ENCODE assay signal across 21 cellular contexts in the genomic region with DNA sequence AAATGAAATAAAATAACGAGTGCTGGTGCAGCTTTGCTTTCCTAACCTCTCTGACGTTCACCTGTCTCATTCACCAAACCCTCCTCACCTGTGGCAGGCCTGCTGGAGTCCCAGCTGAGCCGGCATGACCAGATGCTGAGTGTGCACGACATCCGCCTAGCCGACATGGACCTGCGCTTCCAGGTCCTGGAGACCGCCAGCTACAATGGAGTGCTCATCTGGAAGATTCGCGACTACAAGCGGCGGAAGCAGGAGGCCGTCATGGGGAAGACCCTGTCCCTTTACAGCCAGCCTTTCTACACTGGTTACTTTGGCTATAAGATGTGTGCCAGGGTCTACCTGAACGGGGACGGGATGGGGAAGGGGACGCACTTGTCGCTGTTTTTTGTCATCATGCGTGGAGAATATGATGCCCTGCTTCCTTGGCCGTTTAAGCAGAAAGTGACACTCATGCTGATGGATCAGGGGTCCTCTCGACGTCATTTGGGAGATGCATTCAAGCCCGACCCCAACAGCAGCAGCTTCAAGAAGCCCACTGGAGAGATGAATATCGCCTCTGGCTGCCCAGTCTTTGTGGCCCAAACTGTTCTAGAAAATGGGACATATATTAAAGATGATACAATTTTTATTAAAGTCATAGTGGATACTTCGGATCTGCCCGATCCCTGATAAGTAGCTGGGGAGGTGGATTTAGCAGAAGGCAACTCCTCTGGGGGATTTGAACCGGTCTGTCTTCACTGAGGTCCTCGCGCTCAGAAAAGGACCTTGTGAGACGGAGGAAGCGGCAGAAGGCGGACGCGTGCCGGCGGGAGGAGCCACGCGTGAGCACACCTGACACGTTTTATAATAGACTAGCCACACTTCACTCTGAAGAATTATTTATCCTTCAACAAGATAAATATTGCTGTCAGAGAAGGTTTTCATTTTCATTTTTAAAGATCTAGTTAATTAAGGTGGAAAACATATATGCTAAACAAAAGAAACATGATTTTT.
"Had no signal": no experiment of that assay in that cellular context is flagged by ENCODE, and none has a peak within 500 bp of the region (broad histone marks: within the 10 kb centered on the region; RNA-seq: fewer than 3 reads in every experiment).

No MANE protein-coding gene starts in this region.

- H3K4me3 Mint-ChIP-seq: activated CD8-positive, alpha-beta T cell treated with anti-CD3 and anti-CD28 coated beads, Interleukin-2, amount 10 ng/mL, durations not matched to agents 7 days and 5 days; activated naive CD4-positive, alpha-beta T cell treated with anti-CD3 and anti-CD28 coated beads, Interleukin-2, amount 10 ng/mL, durations not matched to agents 7 days and 5 days; brain; dendritic cell treated with granulocyte-macrophage colony-stimulating factor and Interleukin-4, amounts not matched to agents 40 ng/mL and 50 ng/mL, for 4 days; mesothelial cell of epicardium; stimulated activated effector memory CD8-positive, alpha-beta T cell treated with anti-CD3 and anti-CD28 coated beads, Interleukin-12 subunit alpha, Interleukin-12 subunit beta, amount 100 ng/mL, for 72 hours; WTC11 had no signal

- H3K4me3 ChIP-seq: lower lobe of right lung, pancreas, tibial artery, uterus had no signal

- H3K36me3 ChIP-seq: pancreas, uterus had no signal

- H3K9me3 Mint-ChIP-seq: activated naive CD4-positive, alpha-beta T cell treated with anti-CD3 and anti-CD28 coated beads, Interleukin-2, amount 10 ng/mL, durations not matched to agents 7 days and 5 days; dendritic cell treated with granulocyte-macrophage colony-stimulating factor and Interleukin-4, amounts not matched to agents 40 ng/mL and 50 ng/mL, for 4 days; mesothelial cell of epicardium; stimulated activated effector memory CD8-positive, alpha-beta T cell treated with anti-CD3 and anti-CD28 coated beads, Interleukin-12 subunit alpha, Interleukin-12 subunit beta, amount 100 ng/mL, for 72 hours had no signal

- H3K27me3 Mint-ChIP-seq: activated naive CD4-positive, alpha-beta T cell treated with anti-CD3 and anti-CD28 coated beads, Interleukin-2, amount 10 ng/mL, durations not matched to agents 7 days and 5 days; brain; dendritic cell treated with granulocyte-macrophage colony-stimulating factor and Interleukin-4, amounts not matched to agents 40 ng/mL and 50 ng/mL, for 4 days had no signal

- ATAC-seq: activated CD8-positive, alpha-beta T cell treated with anti-CD3 and anti-CD28 coated beads, Interleukin-2, amount 10 ng/mL, durations not matched to agents 7 days and 5 days; left cardiac atrium; lower lobe of right lung; pancreas; stimulated activated effector memory CD8-positive, alpha-beta T cell treated with anti-CD3 and anti-CD28 coated beads, Interleukin-12 subunit alpha, Interleukin-12 subunit beta, amount 100 ng/mL, for 72 hours; WTC11 had no signal

- H3K27ac Mint-ChIP-seq: activated CD8-positive, alpha-beta T cell treated with anti-CD3 and anti-CD28 coated beads, Interleukin-2, amount 10 ng/mL, durations not matched to agents 7 days and 5 days; activated naive CD4-positive, alpha-beta T cell treated with anti-CD3 and anti-CD28 coated beads, Interleukin-2, amount 10 ng/mL, durations not matched to agents 7 days and 5 days; brain; dendritic cell treated with granulocyte-macrophage colony-stimulating factor and Interleukin-4, amounts not matched to agents 40 ng/mL and 50 ng/mL, for 4 days; mesothelial cell of epicardium; WTC11 had no signal

- H3K4me1 Mint-ChIP-seq: brain, mesothelial cell of epicardium, WTC11 had no signal

- H3K27me3 ChIP-seq: pancreas, tibial artery, uterus had no signal

- DNase-seq: activated CD4-positive, alpha-beta T cell treated with anti-CD3 and anti-CD28 coated beads for 4 hours; activated CD8-positive, alpha-beta memory T cell treated with anti-CD3 and anti-CD28 coated beads, Interleukin-2, amount 50 U/mL, for 4 hours; activated CD8-positive, alpha-beta T cell treated with anti-CD3 and anti-CD28 coated beads, Interleukin-2, amount 10 ng/mL, durations not matched to agents 7 days and 5 days; activated naive CD4-positive, alpha-beta T cell treated with anti-CD3 and anti-CD28 coated beads, Interleukin-2, amount 10 ng/mL, durations not matched to agents 7 days and 5 days; cerebellar nuclear complex; effector memory CD4-positive, alpha-beta T cell; foreskin melanocyte; head of caudate nucleus; left cardiac atrium; lower lobe of right lung; pancreas; stimulated activated CD4-positive, alpha-beta T cell treated with anti-CD3 and anti-CD28 coated beads, Interleukin-12 subunit alpha, Interleukin-12 subunit beta, amount 100 ng/mL, for 4 hours; stimulated activated CD4-positive, alpha-beta T cell treated with anti-CD3 and anti-CD28 coated beads, Interleukin-2, amount 100 ng/mL, for 24 hours; SW 1271; tibial artery; uterus had no signal
